In the genomic region with DNA sequence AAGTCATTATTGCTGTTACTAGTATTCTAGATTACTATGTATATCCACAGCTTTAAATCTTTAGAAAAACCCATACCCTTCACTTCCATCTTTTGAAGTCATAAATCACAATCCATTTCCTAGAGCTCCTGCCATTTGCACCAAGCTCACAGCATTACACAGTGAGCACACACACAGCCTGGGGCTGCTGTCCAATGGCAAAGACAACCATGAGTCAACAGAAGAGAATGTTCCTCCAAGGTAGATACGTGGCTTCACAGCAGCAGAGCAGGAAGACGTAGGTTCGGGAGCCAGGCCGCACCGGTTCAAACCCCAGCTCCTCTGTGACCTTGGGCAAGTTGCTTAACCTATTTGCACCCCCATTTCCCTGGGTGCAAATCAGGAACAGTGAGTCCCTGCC, we compare ENCODE assay signal across 10 cellular contexts.
DNase-seq lines count a peak whose midpoint lies in the region; ATAC-seq, FAIRE-seq and TF ChIP-seq lines count a peak whose summit lies in the region.
"Had no signal": no experiment of that assay in that cellular context is flagged by ENCODE, and none has a peak within 500 bp of the region (broad histone marks: within the 10 kb centered on the region; RNA-seq: fewer than 3 reads in every experiment).

No MANE protein-coding gene starts in this region.

- H3K36me3 ChIP-seq in kidney (ENCODE audit: control insufficient read depth in 1 of 2, insufficient read depth in 2 of 2, low read length in 2 of 2), result no peaks in the 10 kb centered on the region
- no peaks in the 10 kb centered on the region for H3K36me3 ChIP-seq in uterus

- in situ Hi-C loops in astrocyte of the cerebellum (cut with HindIII; ENCODE audit: low sequenced_read_pairs), result no loop called here

- H3K4me3 ChIP-seq in astrocyte of the cerebellum (ENCODE audit: low read depth, low read length), result no peak overlapping the region
- H3K4me3 ChIP-seq in kidney (ENCODE audit: low read length in 2 of 2), result no peak overlapping the region
- H3K4me3 ChIP-seq in uterus, result no peak overlapping the region

- H3K27ac ChIP-seq in kidney (ENCODE audit: low read depth in 2 of 2, low read length in 2 of 2) (no peak overlapping the region), uterus (peak overlapping the region in 1 of 2 donors; percentile 53)

- no peak for TF ChIP-seq CTCF in astrocyte of the cerebellum (IDR thresholded peaks at IDR 0.05; ENCODE audit: low read depth, low read length, missing control alignments)
- TF ChIP-seq CTCF in kidney (IDR thresholded peaks at IDR 0.05; ENCODE audit: borderline replicate concordance, extremely low read depth, insufficient read depth), result no peak
- TF ChIP-seq CTCF in uterus (IDR thresholded peaks at IDR 0.05), result no peak

- no peak overlapping the region for H3K9ac ChIP-seq in kidney (ENCODE audit: low read length in 2 of 2)

- no peaks in the 10 kb centered on the region for H3K27me3 ChIP-seq in uterus

- H3K9me3 ChIP-seq in kidney (ENCODE audit: control insufficient read depth in 1 of 2, low read length in 2 of 2) (no peaks in the 10 kb centered on the region), uterus (no peaks in the 10 kb centered on the region)

- ATAC-seq in Right ventricle myocardium inferior, result peak; percentile 63

- H3K4me1 ChIP-seq in kidney (ENCODE audit: control insufficient read depth in 1 of 2, insufficient read depth in 1 of 2, low read depth in 1 of 2, low read length in 2 of 2) (peaks cover 6 to 21% of the 10 kb centered on the region in 2 donors), uterus (no peaks in the 10 kb centered on the region)

- no peak for DNase-seq in Right ventricle myocardium inferior (ENCODE audit: missing footprints)
- DNase-seq in cardiac septum (ENCODE audit: low spot score), result no peak
- DNase-seq in astrocyte of the cerebellum (ENCODE audit: low read depth), result peak; percentile 85
- peak; percentile 82 for DNase-seq in kidney
- peak; percentile 47 to 48 for DNase-seq in uterus
- DNase-seq in NCI-H748 (lab: John Stamatoyannopoulos, UW; ENCODE audit: unreplicated experiment), result no peak
- no peak for DNase-seq in ureter (ENCODE audit: low spot score)
- no peak for DNase-seq in activated effector memory CD4-positive, alpha-beta T cell treated with Interleukin-2 at 50 U/mL for 16 hours
- DNase-seq: amygdala, nucleus accumbens had no signal

- TF ChIP-seq POLR2A in uterus (IDR thresholded peaks at IDR 0.05), result no peak

- no peak for FAIRE-seq in kidney (lab: Jason Lieb, UNC)

- intact Hi-C loops in Right ventricle myocardium inferior (cut with DNase I), result no loop called here
- intact Hi-C loops in cardiac septum (cut with DNase I), result no loop called here
- intact Hi-C loops in kidney (cut with DNase I), result no loop called here
- intact Hi-C loops in uterus (cut with DNase I; ENCODE audit: low total_unique reads), result no loop called here

Comparison
In these comparisons a context has a peak if more than half of its experiments do, and no peak if none do; other contexts are left out.
1. DNase-seq: peak in astrocyte of the cerebellum (single experiment), kidney (single experiment) and uterus (2 of 2); none in Right ventricle myocardium inferior (single experiment), cardiac septum (single experiment), NCI-H748 (single experiment), ureter (single experiment) and activated effector memory CD4-positive, alpha-beta T cell treated with Interleukin-2 at 50 U/mL for 16 hours (single experiment).